10 cellular contexts compared by ENCODE assay signal in genomic region chr20:4809707-4810106, GRCh38. TPM values are rescaled to one million over a fixed set of nuclear protein-coding genes. Genes with fewer than 3 reads are reported as not detected.
DNase-seq lines count a peak whose midpoint lies in the region; ATAC-seq and TF ChIP-seq lines count a peak whose summit lies in the region.
"Had no signal": no experiment of that assay in that cellular context is flagged by ENCODE, and none has a peak within 500 bp of the region (broad histone marks: within the 10 kb centered on the region; RNA-seq: fewer than 3 reads in every experiment).

No MANE protein-coding gene starts in this region.

- H3K27me3 Mint-ChIP-seq in dendritic cell treated with granulocyte-macrophage colony-stimulating factor and Interleukin-4, amounts not matched to agents 40 ng/mL and 50 ng/mL, for 4 days = no peaks in the 10 kb centered on the region
- no peaks in the 10 kb centered on the region for H3K27me3 Mint-ChIP-seq in activated CD8-positive, alpha-beta memory T cell treated with anti-CD3 and anti-CD28 coated beads, Interleukin-2, amount 10 ng/mL, durations not matched to agents 7 days and 5 days

- no peak for TF ChIP-seq POLR2A in transverse colon (IDR thresholded peaks at IDR 0.05)

- ATAC-seq in Right ventricle myocardium inferior (no peak), right cardiac atrium (no peak)
- ATAC-seq in activated CD8-positive, alpha-beta memory T cell treated with anti-CD3 and anti-CD28 coated beads, Interleukin-2, amount 10 ng/mL, durations not matched to agents 7 days and 5 days = no peak

- intact Hi-C loops in Right ventricle myocardium inferior (cut with DNase I) = no loop called here
- intact Hi-C loops in right cardiac atrium (cut with DNase I) = no loop called here
- intact Hi-C loops in dendritic cell treated with granulocyte-macrophage colony-stimulating factor and Interleukin-4, amounts not matched to agents 40 ng/mL and 50 ng/mL, for 4 days (cut with micrococcal nuclease) = loop anchor here (5.0 to 10.0 kb wide), 2 partner anchors 38 to 275 kb away; no protein-coding TSS in a partner anchor
- intact Hi-C loops in transverse colon (cut with DNase I; ENCODE audit: low total_unique reads) = no loop called here

- no peak for TF ChIP-seq EP300 in transverse colon (IDR thresholded peaks at IDR 0.05; ENCODE audit: low read depth)

- H3K4me1 Mint-ChIP-seq in dendritic cell treated with granulocyte-macrophage colony-stimulating factor and Interleukin-4, amounts not matched to agents 40 ng/mL and 50 ng/mL, for 4 days (ENCODE audit: low read depth) = peaks cover 98% of the 10 kb centered on the region
- peaks cover 67% of the 10 kb centered on the region for H3K4me1 Mint-ChIP-seq in activated CD8-positive, alpha-beta memory T cell treated with anti-CD3 and anti-CD28 coated beads, Interleukin-2, amount 10 ng/mL, durations not matched to agents 7 days and 5 days

- peak overlapping the region; percentile 70 for H3K27ac Mint-ChIP-seq in dendritic cell treated with granulocyte-macrophage colony-stimulating factor and Interleukin-4, amounts not matched to agents 40 ng/mL and 50 ng/mL, for 4 days
- H3K27ac Mint-ChIP-seq in activated CD8-positive, alpha-beta memory T cell treated with anti-CD3 and anti-CD28 coated beads, Interleukin-2, amount 10 ng/mL, durations not matched to agents 7 days and 5 days = no peak overlapping the region

- H3K4me1 ChIP-seq in right cardiac atrium (ENCODE audit: control insufficient read depth, insufficient read depth, low read length) (peaks cover 2% of the 10 kb centered on the region), transverse colon (peaks cover 0 to 39% (median 6%) of the 10 kb centered on the region in 4 donors)

- H3K27ac ChIP-seq in right cardiac atrium (ENCODE audit: low read length) = no peak overlapping the region
- peak overlapping the region in 2 of 4 donors; percentile 18 to 83 for H3K27ac ChIP-seq in transverse colon
- H3K27ac ChIP-seq: cardiac muscle cell had no signal

- H3K36me3 ChIP-seq in transverse colon = no peaks in the 10 kb centered on the region
- H3K36me3 ChIP-seq: cardiac muscle cell had no signal

- TF ChIP-seq CTCF in transverse colon (IDR thresholded peaks at IDR 0.05) = no peak

- no peak overlapping the region for H3K4me3 Mint-ChIP-seq in dendritic cell treated with granulocyte-macrophage colony-stimulating factor and Interleukin-4, amounts not matched to agents 40 ng/mL and 50 ng/mL, for 4 days
- no peak overlapping the region for H3K4me3 Mint-ChIP-seq in activated CD8-positive, alpha-beta memory T cell treated with anti-CD3 and anti-CD28 coated beads, Interleukin-2, amount 10 ng/mL, durations not matched to agents 7 days and 5 days

- no peaks in the 10 kb centered on the region for H3K27me3 ChIP-seq in right cardiac atrium (ENCODE audit: control insufficient read depth, insufficient read depth)
- no peaks in the 10 kb centered on the region for H3K27me3 ChIP-seq in transverse colon
- H3K27me3 ChIP-seq: cardiac muscle cell had no signal

- in situ Hi-C loops in transverse colon (cut with MboI; ENCODE audit: low pct_ligation_motif_present in 1 of 4, low pct_unique_long_range_greater_than_20kb in 1 of 4, low sequenced_read_pairs in 3 of 4) = no loop called here

- DNase-seq in Right ventricle myocardium inferior (ENCODE audit: missing footprints) (peak; percentile 45), right cardiac atrium (no peak), NCI-H2171 (lab: John Stamatoyannopoulos, UW) (peak; percentile 46), transverse colon (peak; percentile 23), NCI-H2029 treated with DMSO at 0.1 percent for 48 hours (lab: John Stamatoyannopoulos, UW) (no peak), midbrain (lab: John Stamatoyannopoulos, UW) (no peak)
- no peak for DNase-seq in activated CD8-positive, alpha-beta memory T cell treated with anti-CD3 and anti-CD28 coated beads, Interleukin-2, amount 10 ng/mL, durations not matched to agents 7 days and 5 days
- DNase-seq: foreskin fibroblast had no signal

- H3K9me3 ChIP-seq in right cardiac atrium (ENCODE audit: control insufficient read depth, low read length) (no peaks in the 10 kb centered on the region), transverse colon (no peaks in the 10 kb centered on the region)

- WGBS in right cardiac atrium = 66% methylated on average over 8 of the region's 8 CpGs
- WGBS in transverse colon (ENCODE audit: low coverage in 1 of 2), 2 donors = 35% methylated on average over 8 of the region's 8 CpGs; no CpG with 5 or more reads in 1 of the 2 donors

- no peaks in the 10 kb centered on the region for H3K9me3 Mint-ChIP-seq in dendritic cell treated with granulocyte-macrophage colony-stimulating factor and Interleukin-4, amounts not matched to agents 40 ng/mL and 50 ng/mL, for 4 days
- no peaks in the 10 kb centered on the region for H3K9me3 Mint-ChIP-seq in activated CD8-positive, alpha-beta memory T cell treated with anti-CD3 and anti-CD28 coated beads, Interleukin-2, amount 10 ng/mL, durations not matched to agents 7 days and 5 days (ENCODE audit: low read depth)

- peaks cover 94% of the 10 kb centered on the region for H3K36me3 Mint-ChIP-seq in dendritic cell treated with granulocyte-macrophage colony-stimulating factor and Interleukin-4, amounts not matched to agents 40 ng/mL and 50 ng/mL, for 4 days (ENCODE audit: low read depth)
- peaks cover 25% of the 10 kb centered on the region for H3K36me3 Mint-ChIP-seq in activated CD8-positive, alpha-beta memory T cell treated with anti-CD3 and anti-CD28 coated beads, Interleukin-2, amount 10 ng/mL, durations not matched to agents 7 days and 5 days

- CTCF ChIA-PET in activated CD8-positive, alpha-beta memory T cell treated with anti-CD3 and anti-CD28 coated beads, Interleukin-2, amount 10 ng/mL, durations not matched to agents 7 days and 5 days (lab: Charles Lee) = interaction anchor here (1.3 to 2.4 kb wide), 2 partner anchors 15 to 146 kb away, joined by 3 to 6 read pairs; no protein-coding TSS in a partner anchor

- no peak overlapping the region for H3K4me3 ChIP-seq in right cardiac atrium (ENCODE audit: low read length)
- H3K4me3 ChIP-seq in transverse colon = no peak overlapping the region
- H3K4me3 ChIP-seq: cardiac muscle cell had no signal

RNA-seq across cellular contexts. Expression of gene RASSF2, which starts 13.7 kb away (rescaled TPM):
- 4.5 TPM for total RNA-seq in Right ventricle myocardium inferior
- total RNA-seq in right cardiac atrium = 1 to 10 TPM; 5.0 to 8.6 (median 7.1) TPM
- polyA plus RNA-seq in right cardiac atrium = 2.1 TPM
- total RNA-seq in transverse colon = 10 to 100 TPM in 3 of 4 donors, 1 to 10 TPM in 1; 6.6 to 15.3 (median 11.7) TPM
- total RNA-seq in activated CD8-positive, alpha-beta memory T cell treated with anti-CD3 and anti-CD28 coated beads, Interleukin-2, amount 10 ng/mL, durations not matched to agents 7 days and 5 days = 10 to 100 TPM; 43.2 to 46.7 TPM

Comparison
In these comparisons a context has a peak if more than half of its experiments do, and no peak if none do; other contexts are left out.
1. DNase-seq: peak in Right ventricle myocardium inferior (single experiment), NCI-H2171 (single experiment) and transverse colon (single experiment); none in right cardiac atrium (0 of 3), activated CD8-positive, alpha-beta memory T cell treated with anti-CD3 and anti-CD28 coated beads, Interleukin-2, amount 10 ng/mL, durations not matched to agents 7 days and 5 days (single experiment), NCI-H2029 treated with DMSO at 0.1 percent for 48 hours (single experiment) and midbrain (single experiment).